8 cellular contexts compared by ENCODE assay signal in genomic region chr1:46667782-46668760, GRCh38. TPM values are rescaled to one million over a fixed set of nuclear protein-coding genes. Genes with fewer than 3 reads are reported as not detected.
DNase-seq lines count a peak whose midpoint lies in the region; ATAC-seq and TF ChIP-seq lines count a peak whose summit lies in the region.

ATPAF1 (minus strand) TSS chr1:46668364; CDS start chr1:46668322, 42 bp downstream.

- no peak for TF ChIP-seq EP300 in stomach (IDR thresholded peaks at IDR 0.05)

- H3K4me1 Mint-ChIP-seq in activated T-helper 2 cell treated with anti-CD3 and anti-CD28 coated beads, Interferon-gamma antibody, Interleukin-2, Interleukin-4, amounts not matched to agents 10 μg/mL and 5 μg/mL and 100 μg/mL, durations not matched to agents 14 hours and 24 hours and 36 hours (ENCODE audit: low read depth) = peaks cover 17% of the 10 kb centered on the region
- peaks cover 13% of the 10 kb centered on the region for H3K4me1 Mint-ChIP-seq in nephron

- H3K27me3 ChIP-seq in HUES6 (ENCODE audit: control insufficient read depth, insufficient read depth, low read length) (no peaks in the 10 kb centered on the region), stomach (no peaks in the 10 kb centered on the region)

- in situ Hi-C loops in Caki2 (cut with HindIII; ENCODE audit: low pct_unique_long_range_greater_than_20kb, low sequenced_read_pairs) = no loop called here

- peak within 1 kb of the TSS; percentile 82 for H3K4me3 Mint-ChIP-seq in activated T-helper 2 cell treated with anti-CD3 and anti-CD28 coated beads, Interferon-gamma antibody, Interleukin-2, Interleukin-4, amounts not matched to agents 10 μg/mL and 5 μg/mL and 100 μg/mL, durations not matched to agents 14 hours and 24 hours and 36 hours (ENCODE audit: low read depth)
- H3K4me3 Mint-ChIP-seq in nephron = peak within 1 kb of the TSS; percentile 71 to 83 (median 77)

- no peaks in the 10 kb centered on the region for H3K27me3 Mint-ChIP-seq in activated T-helper 2 cell treated with anti-CD3 and anti-CD28 coated beads, Interferon-gamma antibody, Interleukin-2, Interleukin-4, amounts not matched to agents 10 μg/mL and 5 μg/mL and 100 μg/mL, durations not matched to agents 14 hours and 24 hours and 36 hours (ENCODE audit: low read depth)
- H3K27me3 Mint-ChIP-seq in nephron (ENCODE audit: low read depth) = no peaks in the 10 kb centered on the region

- DNase-seq in Caki2 (ENCODE audit: low read depth) (peak; percentile 59), RPMI8226 (peak; percentile 81), fibroblast of the conjunctiva (ENCODE audit: low read depth) (peak; percentile 79), stomach (peak; percentile 75)
- DNase-seq in activated T-helper 2 cell treated with anti-CD3 and anti-CD28 coated beads, Interferon-gamma antibody, Interleukin-2, Interleukin-4, amounts not matched to agents 10 μg/mL and 5 μg/mL and 100 μg/mL, durations not matched to agents 14 hours and 24 hours and 36 hours (ENCODE audit: low spot score) = peak; percentile 61

- TF ChIP-seq CTCF in nephron (IDR thresholded peaks at IDR 0.05; ENCODE audit: unreplicated experiment in 3 of 3) (no peak), stomach (IDR thresholded peaks at IDR 0.05) (no peak)

- H3K36me3 Mint-ChIP-seq in activated T-helper 2 cell treated with anti-CD3 and anti-CD28 coated beads, Interferon-gamma antibody, Interleukin-2, Interleukin-4, amounts not matched to agents 10 μg/mL and 5 μg/mL and 100 μg/mL, durations not matched to agents 14 hours and 24 hours and 36 hours (ENCODE audit: low read depth) = peaks cover 25% of the 10 kb centered on the region
- peaks cover 18% of the 10 kb centered on the region for H3K36me3 Mint-ChIP-seq in nephron (ENCODE audit: low read depth)

- H3K4me1 ChIP-seq in HUES6 (ENCODE audit: control insufficient read depth, insufficient read depth, low read length) (peaks cover 22% of the 10 kb centered on the region), stomach (peaks cover 17 to 38% (median 28%) of the 10 kb centered on the region in 4 donors)

- peak; percentile 75 for ATAC-seq in GM21381 (IDR thresholded peaks at IDR 0.05; ENCODE audit: unreplicated experiment)

- no peak for TF ChIP-seq POLR2A in stomach (IDR thresholded peaks at IDR 0.05)

- peak within 1 kb of the TSS; percentile 46 for H3K27ac Mint-ChIP-seq in activated T-helper 2 cell treated with anti-CD3 and anti-CD28 coated beads, Interferon-gamma antibody, Interleukin-2, Interleukin-4, amounts not matched to agents 10 μg/mL and 5 μg/mL and 100 μg/mL, durations not matched to agents 14 hours and 24 hours and 36 hours
- H3K27ac Mint-ChIP-seq in nephron = no peak within 1 kb of the TSS

- H3K9me3 Mint-ChIP-seq in activated T-helper 2 cell treated with anti-CD3 and anti-CD28 coated beads, Interferon-gamma antibody, Interleukin-2, Interleukin-4, amounts not matched to agents 10 μg/mL and 5 μg/mL and 100 μg/mL, durations not matched to agents 14 hours and 24 hours and 36 hours = no peaks in the 10 kb centered on the region
- no peaks in the 10 kb centered on the region for H3K9me3 Mint-ChIP-seq in nephron

- H3K27ac ChIP-seq in HUES6 (ENCODE audit: low read depth, low read length) = no peak within 1 kb of the TSS
- H3K27ac ChIP-seq in stomach = peak within 1 kb of the TSS; percentile 82 to 91 (median 89)

- H3K9ac ChIP-seq in HUES6 (ENCODE audit: low read length) = peak within 1 kb of the TSS; percentile 85

- WGBS in stomach, 5 donors = 0 to 2% (median 1%) methylated on average over 7 to 95 of the region's 96 CpGs

- no peaks in the 10 kb centered on the region for H3K9me3 ChIP-seq in HUES6 (ENCODE audit: control insufficient read depth, insufficient read depth, low read depth, low read length)
- no peaks in the 10 kb centered on the region for H3K9me3 ChIP-seq in stomach

- H3K36me3 ChIP-seq in HUES6 (ENCODE audit: control insufficient read depth, insufficient read depth, low read length) (peaks cover 16% of the 10 kb centered on the region), stomach (peaks cover 12 to 35% (median 26%) of the 10 kb centered on the region in 4 donors)

- intact Hi-C loops in activated T-helper 2 cell treated with anti-CD3 and anti-CD28 coated beads, Interferon-gamma antibody, Interleukin-2, Interleukin-4, amounts not matched to agents 10 μg/mL and 5 μg/mL and 100 μg/mL, durations not matched to agents 14 hours and 24 hours and 36 hours (cut with micrococcal nuclease) = loop anchor here (1.0 to 5.0 kb wide), 5 partner anchors 15 to 86 kb away; partner anchors contain the start of genes EFCAB14, MKNK1 and MOB3C
- intact Hi-C loops in stomach (cut with DNase I; ENCODE audit: low total_unique reads) = no loop called here

- peak within 1 kb of the TSS; percentile 86 for H3K4me3 ChIP-seq in HUES6 (ENCODE audit: low read depth, low read length)
- peak within 1 kb of the TSS; percentile 90 to 100 (median 97) for H3K4me3 ChIP-seq in stomach

RNA-seq across cellular contexts. Expression of gene ATPAF1, which starts in this region (rescaled TPM):
- total RNA-seq in Caki2 (2014; rRNA removed; shearing (Covaris generic); ENCODE audit: low replicate concordance) = 85.1 and 98.8 TPM in 2 replicates
- total RNA-seq in activated T-helper 2 cell treated with anti-CD3 and anti-CD28 coated beads, Interferon-gamma antibody, Interleukin-2, Interleukin-4, amounts not matched to agents 10 μg/mL and 5 μg/mL and 100 μg/mL, durations not matched to agents 14 hours and 24 hours and 36 hours = 42.7 TPM in 2 replicates
- 10 to 100 TPM; 32.6 to 88.8 (median 49.0) TPM for total RNA-seq in stomach
- 10 to 100 TPM; 36.5 to 39.6 (median 39.0) TPM for polyA plus RNA-seq in stomach
